9 cellular contexts compared by ENCODE assay signal in the genomic region with DNA sequence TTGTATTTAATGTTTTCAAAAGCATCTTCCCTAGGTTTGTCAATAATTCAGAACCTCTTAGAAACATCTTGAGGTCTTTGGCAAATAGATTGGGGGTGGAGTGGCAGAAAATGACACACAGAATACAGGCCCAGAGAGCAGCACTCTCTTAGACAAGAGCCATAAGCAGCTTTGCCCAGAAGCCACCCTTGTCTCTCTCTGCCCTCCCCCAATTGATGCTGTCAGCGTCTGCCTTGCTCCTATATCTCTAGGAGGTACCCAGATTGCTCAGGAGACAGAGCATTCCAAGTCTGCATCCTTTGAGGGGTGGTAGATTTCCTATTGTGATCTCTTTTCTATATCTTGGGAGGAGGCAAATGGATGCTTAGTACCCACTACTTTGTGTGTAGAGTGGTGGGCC. TPM values are rescaled to one million over a fixed set of nuclear protein-coding genes. Genes with fewer than 3 reads are reported as not detected.
DNase-seq lines count a peak whose midpoint lies in the region; ATAC-seq, FAIRE-seq and TF ChIP-seq lines count a peak whose summit lies in the region.
"Had no signal": no experiment of that assay in that cellular context is flagged by ENCODE, and none has a peak within 500 bp of the region (broad histone marks: within the 10 kb centered on the region; RNA-seq: fewer than 3 reads in every experiment).

No MANE protein-coding gene starts in this region.

- no peak overlapping the region for H4K5ac ChIP-seq in IMR-90 (ENCODE audit: low read depth, low read length)

- H2BK20ac ChIP-seq in IMR-90 (ENCODE audit: low read depth, low read length): 0 out of 2 replicates have a peak overlapping the region, but pooled peaks have one; percentile 10

- H3K4ac ChIP-seq in IMR-90 (ENCODE audit: low read depth, low read length): 0 out of 2 replicates have a peak overlapping the region, but pooled peaks have one; percentile 8

- peak overlapping the region; percentile 51 for H2AK9ac ChIP-seq in IMR-90 (replicated peaks; ENCODE audit: low read depth, low read length, poor library complexity)

- peaks cover 5 to 6% (median 5%) of the 10 kb centered on the region in 3 donors for H3K4me1 Mint-ChIP-seq in CD8-positive, alpha-beta memory T cell

- H2BK5ac ChIP-seq in IMR-90 (ENCODE audit: low read depth, low read length, poor library complexity, severe bottlenecking): no peak overlapping the region

- no peak for FAIRE-seq in HTR-8/SVneo (lab: Jason Lieb, UNC)

- no TSS peak for BruUV-seq in IMR-90 (replicated peaks; lab: Mats Ljungman, UMichigan)

- H3K56ac ChIP-seq in IMR-90 (ENCODE audit: extremely low read depth, insufficient read depth, low read length): no peak overlapping the region

- TF ChIP-seq POLR2A in IMR-90 (IDR thresholded peaks at IDR 0.05; ENCODE audit: low read depth, low read length) (no peak), testis (IDR thresholded peaks at IDR 0.05) (no peak)

- peaks cover 0 to 14% (median 2%) of the 10 kb centered on the region in 3 donors for H3K36me3 Mint-ChIP-seq in CD8-positive, alpha-beta memory T cell

- H4K91ac ChIP-seq in IMR-90 (ENCODE audit: insufficient read depth, low read depth, low read length): no peak overlapping the region

- peaks cover 11 to 17% (median 13%) of the 10 kb centered on the region in 5 donors for H3K9me3 Mint-ChIP-seq in CD8-positive, alpha-beta memory T cell

- H3K27me3 Mint-ChIP-seq in CD8-positive, alpha-beta memory T cell: peaks cover 12 to 56% of the 10 kb centered on the region in 2 donors

- no peak for DNase-seq in IMR-90
- DNase-seq in caudate nucleus (lab: John Stamatoyannopoulos, UW): peak in 1 of 61 donors; percentile 30
- DNase-seq in lung (ENCODE audit: low spot score): no peak
- no peak for DNase-seq in testis
- no peak for DNase-seq in CD8-positive, alpha-beta memory T cell
- DNase-seq in HTR-8/SVneo (ENCODE audit: insufficient read length, low spot score): no peak
- DNase-seq in SHP77 treated with DMSO at 0.1 percent for 48 hours (lab: John Stamatoyannopoulos, UW): no peak
- DNase-seq: activated CD4-positive, alpha-beta T cell treated with anti-CD3 and anti-CD28 coated beads for 48 hours; Kasumi-1 had no signal

- peaks cover 6% of the 10 kb centered on the region for H3K9me1 ChIP-seq in IMR-90 (ENCODE audit: insufficient read depth, low read length)

- CTCF ChIA-PET in IMR-90 (lab: Yijun Ruan, JAX): interaction anchor here (0.7 kb wide), 1 partner anchor 197 kb away, joined by 3 read pairs; no protein-coding TSS in a partner anchor
- CTCF ChIA-PET in CD8-positive, alpha-beta memory T cell (lab: Charles Lee): no interaction called here

- peaks cover 8% of the 10 kb centered on the region for H3K4me1 ChIP-seq in IMR-90 (ENCODE audit: control insufficient read depth, insufficient read depth, low read length)
- peaks cover 7 to 9% of the 10 kb centered on the region in 2 donors for H3K4me1 ChIP-seq in lung (ENCODE audit: control insufficient read depth in 2 of 2, insufficient read depth in 2 of 2, low read length in 2 of 2)
- H3K4me1 ChIP-seq in testis: peaks cover 22% of the 10 kb centered on the region
- peaks cover 11% of the 10 kb centered on the region for H3K4me1 ChIP-seq in CD8-positive, alpha-beta memory T cell (ENCODE audit: insufficient read depth, low read length)

- peak overlapping the region; percentile 33; the same call in 1 of the 2 replicates for H3K14ac ChIP-seq in IMR-90 (replicated peaks; ENCODE audit: low read depth, low read length)

- H4K20me1 ChIP-seq in IMR-90 (ENCODE audit: insufficient read depth, low read length): peaks cover 13% of the 10 kb centered on the region; the same call in 1 of the 2 replicates

- H3K27ac ChIP-seq in IMR-90 (ENCODE audit: insufficient read depth, low read length) (no peak overlapping the region), caudate nucleus (ENCODE audit: low read depth, low read length) (peak overlapping the region; percentile 75), lung (ENCODE audit: low read depth in 1 of 2, low read length in 1 of 2) (peak overlapping the region in 1 of 2 donors; percentile 46), testis (peak overlapping the region; percentile 94 to 95)
- H3K27ac ChIP-seq in CD8-positive, alpha-beta memory T cell (ENCODE audit: low read depth, low read length): no peak overlapping the region

- no CpG with 5 or more reads among the region's 1 CpG for WGBS in IMR-90 (ENCODE audit: extremely low coverage in 2 of 2, insufficient read length in 1 of 2), 2 experiments
- WGBS in lung, 2 donors: 47 to 78% methylated on average over 1 of the region's 1 CpG
- 20 to 36% methylated on average over 1 of the region's 1 CpG for WGBS in testis, 2 donors

- no peak overlapping the region for H3K9ac ChIP-seq in IMR-90 (ENCODE audit: low read depth, low read length)

- H3K9me3 ChIP-seq in IMR-90 (ENCODE audit: control insufficient read depth, insufficient read depth, low read length): 0 out of 2 replicates have a peak, but pooled peaks cover 2% of the 10 kb centered on the region
- peaks cover 0 to 2% of the 10 kb centered on the region in 2 donors for H3K9me3 ChIP-seq in lung (ENCODE audit: control insufficient read depth in 2 of 2, insufficient read depth in 1 of 2, low read length in 1 of 2)
- no peaks in the 10 kb centered on the region for H3K9me3 ChIP-seq in testis
- H3K9me3 ChIP-seq in CD8-positive, alpha-beta memory T cell (ENCODE audit: low read length): no peaks in the 10 kb centered on the region

- H3K4me3 Mint-ChIP-seq in CD8-positive, alpha-beta memory T cell: peak overlapping the region in 1 of 7 donors; percentile 14

- no peak overlapping the region for H2BK120ac ChIP-seq in IMR-90 (ENCODE audit: low read depth, low read length)

- peak overlapping the region; percentile 48; the same call in 1 of the 2 replicates for H2AK5ac ChIP-seq in IMR-90 (ENCODE audit: low read depth, low read length)

- no peak overlapping the region for H3K18ac ChIP-seq in IMR-90 (ENCODE audit: low read depth, low read length)

- TF ChIP-seq CTCF in IMR-90 (conservative IDR thresholded peaks at IDR 0.05; ENCODE audit: low read depth, low read length): no peak
- TF ChIP-seq CTCF in lung (IDR thresholded peaks at IDR 0.05; ENCODE audit: control extremely low read depth, extremely low read depth): no peak
- TF ChIP-seq CTCF in testis (IDR thresholded peaks at IDR 0.05): no peak

- POLR2A ChIA-PET in IMR-90 (lab: Charles Lee; ENCODE audit: unreplicated experiment): no interaction called here
- POLR2A ChIA-PET in CD8-positive, alpha-beta memory T cell (lab: Charles Lee): no interaction called here

- no peaks in the 10 kb centered on the region for H3K36me3 ChIP-seq in IMR-90 (ENCODE audit: control insufficient read depth, insufficient read depth, low read length)
- no peaks in the 10 kb centered on the region for H3K36me3 ChIP-seq in lung (ENCODE audit: control insufficient read depth in 2 of 2, insufficient read depth in 2 of 2, low read length in 2 of 2)
- no peaks in the 10 kb centered on the region for H3K36me3 ChIP-seq in testis (ENCODE audit: low read depth, missing control alignments)
- H3K36me3 ChIP-seq in CD8-positive, alpha-beta memory T cell (ENCODE audit: insufficient read depth, low read length): no peaks in the 10 kb centered on the region

- H3K79me1 ChIP-seq in IMR-90 (ENCODE audit: low read depth in 1 of 2, low read length in 2 of 2): peaks cover 3 to 37% of the 10 kb centered on the region in 2 experiments; a peak in 2 of 4 replicates

- no peak overlapping the region for H3K4me3 ChIP-seq in IMR-90 (ENCODE audit: insufficient read depth, low read depth, low read length)
- H3K4me3 ChIP-seq in lung: peak overlapping the region; percentile 10
- H3K4me3 ChIP-seq in testis: peak overlapping the region; percentile 74 to 88
- H3K4me3 ChIP-seq in CD8-positive, alpha-beta memory T cell (ENCODE audit: low read length): no peak overlapping the region

- H2BK15ac ChIP-seq in IMR-90 (ENCODE audit: low read depth, low read length): peak overlapping the region; percentile 17; the same call in 1 of the 3 replicates

- H3K27ac Mint-ChIP-seq in CD8-positive, alpha-beta memory T cell: no peak overlapping the region

- in situ Hi-C loops in IMR-90 (cut with MboI; ENCODE audit: low sequenced_read_pairs): no loop called here

- intact Hi-C loops in IMR-90 (cut with micrococcal nuclease) (loop anchor here (5.0 kb wide), 1 partner anchor 149 kb away; no protein-coding TSS in a partner anchor), testis (cut with DNase I; ENCODE audit: low total_unique reads) (no loop called here)

- dilution Hi-C loops in IMR-90 (cut with HindIII; ENCODE audit: low sequenced_read_pairs, unreplicated experiment): no loop called here

- no peak overlapping the region for H4K8ac ChIP-seq in IMR-90 (ENCODE audit: low read depth in 2 of 2, low read length in 2 of 2)

- TF ChIP-seq RAD21 in IMR-90 (IDR thresholded peaks at IDR 0.05; ENCODE audit: low read length): no peak

- H2AFZ ChIP-seq in IMR-90 (replicated peaks; ENCODE audit: low read length, poor library complexity): no peak overlapping the region

- H3K4me2 ChIP-seq in IMR-90 (ENCODE audit: low read depth, low read length): peak overlapping the region; percentile 100

- 0 out of 2 replicates have a peak overlapping the region, but pooled peaks have one; percentile 53 for H3K23ac ChIP-seq in IMR-90 (ENCODE audit: low read depth, low read length)

- H3K27me3 ChIP-seq in IMR-90 (ENCODE audit: control insufficient read depth, insufficient read depth, low read length) (no peaks in the 10 kb centered on the region), lung (ENCODE audit: control insufficient read depth, insufficient read depth) (no peaks in the 10 kb centered on the region), testis (no peaks in the 10 kb centered on the region)
- H3K27me3 ChIP-seq in CD8-positive, alpha-beta memory T cell (ENCODE audit: insufficient read depth, low read length, poor library complexity, severe bottlenecking): peaks cover 5% of the 10 kb centered on the region

- ATAC-seq in IMR-90 (ENCODE audit: low read depth) (no peak), lung (ENCODE audit: insufficient read depth, low FRiP score) (no peak)

TF ChIP-seq in IMR-90, 13 proteins besides CTCF, POLR2A, EP300 and RAD21 (continues in another document):
- no peak for TF ChIP-seq CHD1 (IDR thresholded peaks at IDR 0.05; ENCODE audit: low read depth, low read length)

RNA-seq across cellular contexts. Expression of gene RGL1, which starts 1.7 kb away (rescaled TPM):
- total RNA-seq in IMR-90 (2012; rRNA removed) (7.5 TPM in 2 replicates), lung (10 to 100 TPM; 29.2 to 49.4 TPM), testis (10 to 100 TPM; 41.5 to 58.2 TPM)
- polyA plus RNA-seq in IMR-90 (2012; rRNA removed) (4.4 and 4.7 TPM in 2 replicates), lung (10 to 100 TPM in 1 of 2 donors, 1 to 10 TPM in 1; 9.6 to 41.3 TPM), testis (ENCODE audit: insufficient read depth, low read depth, low replicate concordance) (34.3 TPM)
- 2.0 and 2.2 TPM in 2 replicates for polyA plus RNA-seq in IMR-90 (2012; cell fraction: cytosol; rRNA removed)
- polyA plus RNA-seq in IMR-90 (2012; cell fraction: nucleus; rRNA removed; ENCODE audit: low replicate concordance): 3.2 and 9.6 TPM in 2 replicates
- total RNA-seq in CD8-positive, alpha-beta memory T cell: 1 to 10 TPM; 3.3 TPM
- 0.97 TPM for polyA plus RNA-seq in CD8-positive, alpha-beta memory T cell

Comparison
In these comparisons a context has a peak if more than half of its experiments do, and no peak if none do; other contexts are left out.
1. H3K27ac ChIP-seq: peak in caudate nucleus (single experiment) and testis (2 of 2); none in IMR-90 (single experiment) and CD8-positive, alpha-beta memory T cell (single experiment).
2. H3K4me3 ChIP-seq: peak in lung (single experiment) and testis (2 of 2); none in IMR-90 (single experiment) and CD8-positive, alpha-beta memory T cell (single experiment).